1 cellular context compared by ENCODE assay signal in the genomic region with DNA sequence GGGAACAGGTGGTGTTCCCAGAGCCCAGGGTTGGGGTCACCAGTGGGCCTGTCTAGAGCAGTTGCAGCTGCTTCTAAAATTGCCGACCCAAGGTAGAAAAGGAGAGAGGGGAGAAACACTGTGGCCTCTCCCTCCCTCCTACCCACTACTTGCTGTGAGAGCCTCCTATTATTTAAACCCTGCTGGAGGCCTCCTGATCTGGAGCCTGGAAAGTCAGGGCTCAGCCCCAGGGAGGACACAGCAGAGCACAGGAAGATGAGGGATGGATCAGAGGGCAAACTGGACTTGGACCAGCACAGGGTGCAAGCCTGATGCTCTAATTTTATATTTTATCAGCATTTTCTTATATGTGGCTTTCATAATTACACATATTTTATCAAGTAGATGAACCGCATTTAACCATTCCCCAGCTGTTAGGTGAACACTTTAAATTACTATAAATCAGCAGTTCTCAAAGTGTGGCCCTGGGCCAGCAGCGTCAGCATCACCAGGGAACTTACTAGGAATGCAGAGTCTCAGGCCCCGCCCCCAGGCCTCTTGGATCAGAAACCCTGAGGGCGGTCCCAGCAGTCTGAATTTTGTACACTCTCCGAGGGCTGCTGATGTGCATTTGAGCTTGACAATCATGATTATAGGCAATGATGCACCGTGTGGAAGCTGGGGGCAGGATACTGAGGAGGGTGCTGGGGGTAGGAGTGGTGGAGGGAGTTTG.
TF ChIP-seq lines count a peak whose summit lies in the region.

No MANE protein-coding gene starts in this region.

TF ChIP-seq in H1, 55 proteins besides CTCF, POLR2A, EP300 and RAD21:
- TF ChIP-seq, protein P1, sequence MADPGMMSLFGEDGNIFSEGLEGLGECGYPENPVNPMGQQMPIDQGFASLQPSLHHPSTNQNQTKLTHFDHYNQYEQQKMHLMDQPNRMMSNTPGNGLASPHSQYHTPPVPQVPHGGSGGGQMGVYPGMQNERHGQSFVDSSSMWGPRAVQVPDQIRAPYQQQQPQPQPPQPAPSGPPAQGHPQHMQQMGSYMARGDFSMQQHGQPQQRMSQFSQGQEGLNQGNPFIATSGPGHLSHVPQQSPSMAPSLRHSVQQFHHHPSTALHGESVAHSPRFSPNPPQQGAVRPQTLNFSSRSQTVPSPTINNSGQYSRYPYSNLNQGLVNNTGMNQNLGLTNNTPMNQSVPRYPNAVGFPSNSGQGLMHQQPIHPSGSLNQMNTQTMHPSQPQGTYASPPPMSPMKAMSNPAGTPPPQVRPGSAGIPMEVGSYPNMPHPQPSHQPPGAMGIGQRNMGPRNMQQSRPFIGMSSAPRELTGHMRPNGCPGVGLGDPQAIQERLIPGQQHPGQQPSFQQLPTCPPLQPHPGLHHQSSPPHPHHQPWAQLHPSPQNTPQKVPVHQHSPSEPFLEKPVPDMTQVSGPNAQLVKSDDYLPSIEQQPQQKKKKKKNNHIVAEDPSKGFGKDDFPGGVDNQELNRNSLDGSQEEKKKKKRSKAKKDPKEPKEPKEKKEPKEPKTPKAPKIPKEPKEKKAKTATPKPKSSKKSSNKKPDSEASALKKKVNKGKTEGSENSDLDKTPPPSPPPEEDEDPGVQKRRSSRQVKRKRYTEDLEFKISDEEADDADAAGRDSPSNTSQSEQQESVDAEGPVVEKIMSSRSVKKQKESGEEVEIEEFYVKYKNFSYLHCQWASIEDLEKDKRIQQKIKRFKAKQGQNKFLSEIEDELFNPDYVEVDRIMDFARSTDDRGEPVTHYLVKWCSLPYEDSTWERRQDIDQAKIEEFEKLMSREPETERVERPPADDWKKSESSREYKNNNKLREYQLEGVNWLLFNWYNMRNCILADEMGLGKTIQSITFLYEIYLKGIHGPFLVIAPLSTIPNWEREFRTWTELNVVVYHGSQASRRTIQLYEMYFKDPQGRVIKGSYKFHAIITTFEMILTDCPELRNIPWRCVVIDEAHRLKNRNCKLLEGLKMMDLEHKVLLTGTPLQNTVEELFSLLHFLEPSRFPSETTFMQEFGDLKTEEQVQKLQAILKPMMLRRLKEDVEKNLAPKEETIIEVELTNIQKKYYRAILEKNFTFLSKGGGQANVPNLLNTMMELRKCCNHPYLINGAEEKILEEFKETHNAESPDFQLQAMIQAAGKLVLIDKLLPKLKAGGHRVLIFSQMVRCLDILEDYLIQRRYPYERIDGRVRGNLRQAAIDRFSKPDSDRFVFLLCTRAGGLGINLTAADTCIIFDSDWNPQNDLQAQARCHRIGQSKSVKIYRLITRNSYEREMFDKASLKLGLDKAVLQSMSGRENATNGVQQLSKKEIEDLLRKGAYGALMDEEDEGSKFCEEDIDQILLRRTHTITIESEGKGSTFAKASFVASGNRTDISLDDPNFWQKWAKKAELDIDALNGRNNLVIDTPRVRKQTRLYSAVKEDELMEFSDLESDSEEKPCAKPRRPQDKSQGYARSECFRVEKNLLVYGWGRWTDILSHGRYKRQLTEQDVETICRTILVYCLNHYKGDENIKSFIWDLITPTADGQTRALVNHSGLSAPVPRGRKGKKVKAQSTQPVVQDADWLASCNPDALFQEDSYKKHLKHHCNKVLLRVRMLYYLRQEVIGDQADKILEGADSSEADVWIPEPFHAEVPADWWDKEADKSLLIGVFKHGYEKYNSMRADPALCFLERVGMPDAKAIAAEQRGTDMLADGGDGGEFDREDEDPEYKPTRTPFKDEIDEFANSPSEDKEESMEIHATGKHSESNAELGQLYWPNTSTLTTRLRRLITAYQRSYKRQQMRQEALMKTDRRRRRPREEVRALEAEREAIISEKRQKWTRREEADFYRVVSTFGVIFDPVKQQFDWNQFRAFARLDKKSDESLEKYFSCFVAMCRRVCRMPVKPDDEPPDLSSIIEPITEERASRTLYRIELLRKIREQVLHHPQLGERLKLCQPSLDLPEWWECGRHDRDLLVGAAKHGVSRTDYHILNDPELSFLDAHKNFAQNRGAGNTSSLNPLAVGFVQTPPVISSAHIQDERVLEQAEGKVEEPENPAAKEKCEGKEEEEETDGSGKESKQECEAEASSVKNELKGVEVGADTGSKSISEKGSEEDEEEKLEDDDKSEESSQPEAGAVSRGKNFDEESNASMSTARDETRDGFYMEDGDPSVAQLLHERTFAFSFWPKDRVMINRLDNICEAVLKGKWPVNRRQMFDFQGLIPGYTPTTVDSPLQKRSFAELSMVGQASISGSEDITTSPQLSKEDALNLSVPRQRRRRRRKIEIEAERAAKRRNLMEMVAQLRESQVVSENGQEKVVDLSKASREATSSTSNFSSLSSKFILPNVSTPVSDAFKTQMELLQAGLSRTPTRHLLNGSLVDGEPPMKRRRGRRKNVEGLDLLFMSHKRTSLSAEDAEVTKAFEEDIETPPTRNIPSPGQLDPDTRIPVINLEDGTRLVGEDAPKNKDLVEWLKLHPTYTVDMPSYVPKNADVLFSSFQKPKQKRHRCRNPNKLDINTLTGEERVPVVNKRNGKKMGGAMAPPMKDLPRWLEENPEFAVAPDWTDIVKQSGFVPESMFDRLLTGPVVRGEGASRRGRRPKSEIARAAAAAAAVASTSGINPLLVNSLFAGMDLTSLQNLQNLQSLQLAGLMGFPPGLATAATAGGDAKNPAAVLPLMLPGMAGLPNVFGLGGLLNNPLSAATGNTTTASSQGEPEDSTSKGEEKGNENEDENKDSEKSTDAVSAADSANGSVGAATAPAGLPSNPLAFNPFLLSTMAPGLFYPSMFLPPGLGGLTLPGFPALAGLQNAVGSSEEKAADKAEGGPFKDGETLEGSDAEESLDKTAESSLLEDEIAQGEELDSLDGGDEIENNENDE (IDR thresholded peaks at IDR 0.05; ENCODE audit: insufficient replicate concordance, low read length): no peak
- no peak for TF ChIP-seq PHF8 (conservative IDR thresholded peaks at IDR 0.05; ENCODE audit: low read depth, low read length)
- no peak for TF ChIP-seq POLR2AphosphoS5 (IDR thresholded peaks at IDR 0.05; ENCODE audit: low read depth, low read length)
- TF ChIP-seq TAF7 (optimal IDR thresholded peaks at IDR 0.05; ENCODE audit: borderline replicate concordance, low read depth, low read length): no peak
- no peak for TF ChIP-seq GABPA (IDR thresholded peaks at IDR 0.05; ENCODE audit: borderline replicate concordance, insufficient read depth, low read length)
- TF ChIP-seq, protein P2, sequence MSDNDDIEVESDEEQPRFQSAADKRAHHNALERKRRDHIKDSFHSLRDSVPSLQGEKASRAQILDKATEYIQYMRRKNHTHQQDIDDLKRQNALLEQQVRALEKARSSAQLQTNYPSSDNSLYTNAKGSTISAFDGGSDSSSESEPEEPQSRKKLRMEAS (IDR thresholded peaks at IDR 0.05): 0 out of 2 replicates have a peak, but pooled peaks have one; percentile 9
- no peak for TF ChIP-seq RFX5 (IDR thresholded peaks at IDR 0.05; ENCODE audit: borderline replicate concordance, low read depth, low read length)
- 0 out of 2 replicates have a peak, but pooled peaks have one; percentile 42 for TF ChIP-seq SP1 (IDR thresholded peaks at IDR 0.05; ENCODE audit: low read depth, low read length)
- no peak for TF ChIP-seq MAFK (IDR thresholded peaks at IDR 0.05; ENCODE audit: low read depth, low read length)
TF ChIP-seq in H1: peak in this region for 2.
